In the genomic region with DNA sequence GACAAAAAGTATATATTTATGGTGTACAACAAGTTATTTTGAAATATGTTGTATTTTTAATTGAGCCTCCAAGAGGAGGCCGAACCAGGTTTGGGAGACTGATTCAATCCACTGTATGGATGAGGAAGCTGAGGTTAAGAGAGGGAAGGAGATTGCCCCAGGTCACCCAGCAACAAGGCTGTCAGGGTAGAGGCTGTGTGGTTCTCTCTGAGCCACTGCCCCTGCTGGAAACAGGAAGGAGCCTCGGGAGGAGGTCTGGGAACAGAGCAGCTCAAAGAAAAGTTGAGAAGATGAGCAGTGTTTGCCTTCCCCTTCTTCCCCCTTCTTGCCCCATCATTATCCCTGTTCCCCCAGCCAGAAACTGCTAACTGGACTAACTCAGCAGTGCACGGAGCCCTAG, we compare ENCODE assay signal across 1 cellular context.
TF ChIP-seq lines count a peak whose summit lies in the region.

No MANE protein-coding gene starts in this region.

TF ChIP-seq in HepG2, 621 proteins besides CTCF, POLR2A, EP300 and RAD21:
- TF ChIP-seq ZNF891 (CRISPR knock-in tag; IDR thresholded peaks at IDR 0.05), result no peak
- TF ChIP-seq DNMT3B (CRISPR knock-in tag; conservative IDR thresholded peaks at IDR 0.05), result no peak
- no peak for TF ChIP-seq ARID4A (CRISPR knock-in tag; IDR thresholded peaks at IDR 0.05; ENCODE audit: borderline replicate concordance)
- TF ChIP-seq GABPA (IDR thresholded peaks at IDR 0.05; ENCODE audit: low read depth, low read length), result no peak
- no peak for TF ChIP-seq GABPA (CRISPR knock-in tag; IDR thresholded peaks at IDR 0.05; ENCODE audit: low read depth)
- TF ChIP-seq, protein P1, sequence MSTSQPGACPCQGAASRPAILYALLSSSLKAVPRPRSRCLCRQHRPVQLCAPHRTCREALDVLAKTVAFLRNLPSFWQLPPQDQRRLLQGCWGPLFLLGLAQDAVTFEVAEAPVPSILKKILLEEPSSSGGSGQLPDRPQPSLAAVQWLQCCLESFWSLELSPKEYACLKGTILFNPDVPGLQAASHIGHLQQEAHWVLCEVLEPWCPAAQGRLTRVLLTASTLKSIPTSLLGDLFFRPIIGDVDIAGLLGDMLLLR (CRISPR knock-in tag; IDR thresholded peaks at IDR 0.05), result no peak
- TF ChIP-seq AGO1 (IDR thresholded peaks at IDR 0.05; ENCODE audit: low read depth, low read length, poor library complexity, severe bottlenecking), result no peak
- no peak for TF ChIP-seq SIN3B (IDR thresholded peaks at IDR 0.05; ENCODE audit: low read length)
